Comparison of ENCODE assay signal across 13 cellular contexts in the genomic region with DNA sequence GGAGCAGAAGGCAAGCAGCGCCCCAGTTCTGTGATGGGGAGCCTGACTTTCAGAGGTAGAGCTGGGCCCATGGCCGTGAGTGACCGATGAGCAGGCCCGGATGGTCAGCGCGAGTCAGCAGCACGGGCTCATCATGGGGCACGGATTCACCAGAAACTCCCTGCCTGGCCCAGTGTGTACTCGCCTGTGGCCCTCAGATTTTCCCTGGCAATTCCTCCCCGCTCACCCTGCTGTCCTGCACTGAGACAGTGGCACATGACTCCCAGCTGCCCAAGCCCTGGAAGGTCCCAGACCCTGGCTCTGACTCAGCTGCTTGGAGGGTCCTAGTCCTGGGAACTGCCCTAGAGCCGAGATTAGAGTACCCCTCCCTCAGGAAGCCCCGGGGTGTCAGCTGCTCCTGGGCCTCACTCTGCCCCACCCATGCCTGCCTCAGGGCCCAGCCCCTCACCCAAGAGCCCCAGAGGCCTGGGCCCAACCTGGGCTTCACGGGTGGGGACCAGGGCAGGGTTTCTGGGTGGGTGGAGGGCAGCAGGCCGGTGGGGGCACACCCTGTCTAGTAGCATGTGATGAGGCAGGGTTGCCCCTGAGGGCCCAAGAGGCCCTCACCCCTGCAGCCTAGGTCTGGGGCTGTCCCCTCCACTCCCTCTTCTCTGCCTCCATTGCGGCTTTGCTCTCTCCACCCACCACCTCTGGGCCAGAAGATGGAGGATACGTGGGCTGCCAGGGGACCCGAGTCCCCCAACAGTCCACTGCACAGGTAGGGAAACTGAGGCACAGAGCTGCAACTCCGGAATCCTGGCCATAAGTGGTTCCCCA. TPM values are rescaled to one million over a fixed set of nuclear protein-coding genes. Genes with fewer than 3 reads are reported as not detected.
A peak's percentile ranks its signal among the peaks of the same experiment; 100 is the strongest.
DNase-seq lines count a peak whose midpoint lies in the region; ATAC-seq and TF ChIP-seq lines count a peak whose summit lies in the region.
"Had no signal": no experiment of that assay in that cellular context is flagged by ENCODE, and none has a peak within 500 bp of the region (broad histone marks: within the 10 kb centered on the region; RNA-seq: fewer than 3 reads in every experiment).

No MANE protein-coding gene starts in this region.

- TF ChIP-seq POLR2A in tibial nerve (IDR thresholded peaks at IDR 0.05) = no peak

- DNase-seq in NCI-H82 (lab: John Stamatoyannopoulos, UW) (peak; percentile 14), NCI-H82 treated with DMSO at 0.1 percent for 48 hours (lab: John Stamatoyannopoulos, UW; ENCODE audit: unreplicated experiment) (no peak), coronary artery (ENCODE audit: low spot score) (no peak), mucosa of descending colon (peak in 2 of 3 donors; percentile 27 to 40), tibial nerve (ENCODE audit: low spot score in 2 of 2) (no peak), HuH-7 (ENCODE audit: low spot score) (no peak), T-helper 2 cell (no peak)
- DNase-seq: 8988T, activated B cell treated with CpG ODN at 0.5 μM for 24 hours, COR-L47, dermis blood vessel endothelial cell, NCI-H2171 treated with DMSO at 0.1 percent for 48 hours had no signal

- H3K4me3 ChIP-seq in coronary artery = no peak overlapping the region
- H3K4me3 ChIP-seq in mucosa of descending colon = no peak overlapping the region
- no peak overlapping the region for H3K4me3 ChIP-seq in tibial nerve

- intact Hi-C loops in mucosa of descending colon (cut with DNase I, micrococcal nuclease) = no loop called here

- H3K9me3 ChIP-seq in mucosa of descending colon = no peaks in the 10 kb centered on the region
- H3K9me3 ChIP-seq in tibial nerve = no peaks in the 10 kb centered on the region

- TF ChIP-seq CTCF in coronary artery (IDR thresholded peaks at IDR 0.05) = no peak
- TF ChIP-seq CTCF in mucosa of descending colon (IDR thresholded peaks at IDR 0.05) = no peak
- no peak for TF ChIP-seq CTCF in tibial nerve (IDR thresholded peaks at IDR 0.05)

- H3K4me1 ChIP-seq in mucosa of descending colon (ENCODE audit: low read depth) = peaks cover 37% of the 10 kb centered on the region
- peaks cover 9 to 71% (median 42%) of the 10 kb centered on the region in 4 donors for H3K4me1 ChIP-seq in tibial nerve

- TF ChIP-seq EP300 in tibial nerve (IDR thresholded peaks at IDR 0.05) = no peak

- no peaks in the 10 kb centered on the region for H3K36me3 ChIP-seq in mucosa of descending colon (ENCODE audit: low read depth)
- H3K36me3 ChIP-seq in tibial nerve = peaks cover 0 to 44% (median 0%) of the 10 kb centered on the region in 3 donors

- WGBS in tibial nerve, 2 donors = 72 to 81% methylated on average over 8 to 17 of the region's 18 CpGs

- peak overlapping the region; percentile 76 to 84 for H3K27ac ChIP-seq in coronary artery
- H3K27ac ChIP-seq in tibial nerve = peak overlapping the region in 3 of 4 donors; percentile 12 to 94 (median 70)

- ATAC-seq in mucosa of descending colon (no peak), GM21423 (IDR thresholded peaks at IDR 0.05; ENCODE audit: unreplicated experiment) (no peak)

- no peaks in the 10 kb centered on the region for H3K27me3 ChIP-seq in tibial nerve

RNA-seq across cellular contexts. Expression of gene TRMT61A, which starts 8.4 kb away (rescaled TPM):
- total RNA-seq in mucosa of descending colon (10 to 100 TPM; 10.2 to 23.7 (median 10.5) TPM), tibial nerve (10 to 100 TPM; 17.9 to 32.4 (median 22.4) TPM)

RNA-seq across cellular contexts. Expression of gene CKB, which starts 14.8 kb away (rescaled TPM):
- 1,000 to 10,000 TPM; 1,316 to 3,346 (median 2,079) TPM for total RNA-seq in mucosa of descending colon
- total RNA-seq in tibial nerve = 100 to 1,000 TPM in 3 of 4 donors, 10 to 100 TPM in 1; 75.6 to 249 (median 141) TPM

RNA-seq across cellular contexts. Expression of gene BAG5, which starts 25.1 kb away (rescaled TPM):
- total RNA-seq in mucosa of descending colon = 10 to 100 TPM; 26.1 to 29.9 (median 28.0) TPM
- 10 to 100 TPM; 26.1 to 36.5 (median 31.7) TPM for total RNA-seq in tibial nerve

RNA-seq across cellular contexts. Expression of gene COA8, which starts 25.4 kb away (rescaled TPM):
- total RNA-seq in mucosa of descending colon (10 to 100 TPM; 29.3 to 47.3 (median 36.5) TPM), tibial nerve (10 to 100 TPM in 3 of 4 donors, 1 to 10 TPM in 1; 7.2 to 31.6 (median 12.3) TPM)

Comparison
In these comparisons a context has a peak if more than half of its experiments do, and no peak if none do; other contexts are left out.
1. DNase-seq: peak in NCI-H82 (single experiment) and mucosa of descending colon (2 of 3); none in NCI-H82 treated with DMSO at 0.1 percent for 48 hours (single experiment), coronary artery (single experiment), tibial nerve (0 of 2), HuH-7 (single experiment) and T-helper 2 cell (0 of 5).
2. RNA of gene CKB, which starts 14.8 kb away (total RNA-seq): 1,316 to 3,346 TPM in mucosa of descending colon; 75.6 to 249 TPM in tibial nerve; every median in the first group is over 4 times any median in the second.